ENCODE assay signal across 8 cellular contexts in genomic region chr13:33284916-33285315, GRCh38. TPM values are rescaled to one million over a fixed set of nuclear protein-coding genes. Genes with fewer than 3 reads are reported as not detected.
DNase-seq lines count a peak whose midpoint lies in the region; ATAC-seq and TF ChIP-seq lines count a peak whose summit lies in the region.

No MANE protein-coding gene starts in this region.

- no peak for DNase-seq in activated naive CD4-positive, alpha-beta T cell (lab: John Stamatoyannopoulos, UW)
- DNase-seq in Panc1 (ENCODE audit: low read depth, low spot score) (no peak), esophagus squamous epithelium (lab: John Stamatoyannopoulos, UW) (no peak), neural crest cell (ENCODE audit: low read depth, low spot score) (no peak), NCI-H2107 (lab: John Stamatoyannopoulos, UW) (no peak), NCI-H82 (lab: John Stamatoyannopoulos, UW) (no peak)
- DNase-seq in stimulated activated naive CD4-positive, alpha-beta T cell treated with Interleukin-2 at 50 U/mL for 16 hours (lab: John Stamatoyannopoulos, UW): no peak

- peak overlapping the region; percentile 74 to 88 for H3K4me3 ChIP-seq in Panc1 (ENCODE audit: low read depth in 2 of 2, low read length in 2 of 2)
- H3K4me3 ChIP-seq in esophagus squamous epithelium: peak overlapping the region; percentile 31 to 75 (median 64)

- H3K9me3 ChIP-seq in Panc1 (ENCODE audit: control insufficient read depth, insufficient read depth, low read depth, low read length): no peaks in the 10 kb centered on the region
- H3K9me3 ChIP-seq in esophagus squamous epithelium: no peaks in the 10 kb centered on the region

- H3K36me3 ChIP-seq in Panc1 (ENCODE audit: control insufficient read depth, insufficient read depth, low read length) (no peaks in the 10 kb centered on the region), esophagus squamous epithelium (no peaks in the 10 kb centered on the region)

- peaks cover 40% of the 10 kb centered on the region for H3K27me3 Mint-ChIP-seq in activated naive CD4-positive, alpha-beta T cell treated with anti-CD3 and anti-CD28 coated beads, Interleukin-2, amount 50 U/mL, for 24 hours
- no peaks in the 10 kb centered on the region for H3K27me3 Mint-ChIP-seq in neural crest cell (ENCODE audit: low read depth)

- H3K27me3 ChIP-seq in Panc1 (ENCODE audit: control insufficient read depth, insufficient read depth, low read length): no peaks in the 10 kb centered on the region
- peaks cover 0 to 3% (median 0%) of the 10 kb centered on the region in 4 donors for H3K27me3 ChIP-seq in esophagus squamous epithelium

- H3K27ac Mint-ChIP-seq in activated naive CD4-positive, alpha-beta T cell treated with anti-CD3 and anti-CD28 coated beads, Interleukin-2, amount 50 U/mL, for 24 hours: no peak overlapping the region
- H3K27ac Mint-ChIP-seq in neural crest cell (ENCODE audit: unreplicated experiment): peak overlapping the region; percentile 84

- POLR2A ChIA-PET in Panc1 (lab: Charles Lee): interaction anchor here (0.8 kb wide), 1 partner anchor 64 kb away, joined by 3 read pairs; no protein-coding TSS in a partner anchor

- TF ChIP-seq CTCF in Panc1 (IDR thresholded peaks at IDR 0.05) (no peak), esophagus squamous epithelium (IDR thresholded peaks at IDR 0.05) (no peak), neural crest cell (conservative IDR thresholded peaks at IDR 0.05) (no peak)

- intact Hi-C loops in Panc1 (cut with micrococcal nuclease; ENCODE audit: unreplicated experiment) (no loop called here), esophagus squamous epithelium (cut with DNase I) (no loop called here)

- H3K27ac ChIP-seq in Panc1 (ENCODE audit: low read length) (peak overlapping the region; percentile 90), esophagus squamous epithelium (peak overlapping the region; percentile 71 to 95 (median 92))

- ATAC-seq in Panc1: peak; percentile 13; the same call in 1 of the 2 replicates

- H3K4me1 ChIP-seq in Panc1 (ENCODE audit: control insufficient read depth, insufficient read depth, low read length) (peaks cover 20% of the 10 kb centered on the region), esophagus squamous epithelium (peaks cover 6 to 57% (median 8%) of the 10 kb centered on the region in 3 donors)

- WGBS in esophagus squamous epithelium, 2 donors: 7 to 9% methylated on average over 6 of the region's 6 CpGs

- no peaks in the 10 kb centered on the region for H3K36me3 Mint-ChIP-seq in activated naive CD4-positive, alpha-beta T cell treated with anti-CD3 and anti-CD28 coated beads, Interleukin-2, amount 50 U/mL, for 24 hours
- peaks cover 3% of the 10 kb centered on the region for H3K36me3 Mint-ChIP-seq in neural crest cell (ENCODE audit: low read depth)

- no peak for TF ChIP-seq POLR2A in esophagus squamous epithelium (IDR thresholded peaks at IDR 0.05)

- in situ Hi-C loops in Panc1 (cut with HindIII; ENCODE audit: low pct_unique_long_range_greater_than_20kb, low sequenced_read_pairs): no loop called here

- peak overlapping the region; percentile 71 for H3K4me3 Mint-ChIP-seq in activated naive CD4-positive, alpha-beta T cell treated with anti-CD3 and anti-CD28 coated beads, Interleukin-2, amount 50 U/mL, for 24 hours
- H3K4me3 Mint-ChIP-seq in neural crest cell: peak overlapping the region; percentile 92

- peaks cover 17% of the 10 kb centered on the region for H3K4me1 Mint-ChIP-seq in activated naive CD4-positive, alpha-beta T cell treated with anti-CD3 and anti-CD28 coated beads, Interleukin-2, amount 50 U/mL, for 24 hours
- H3K4me1 Mint-ChIP-seq in neural crest cell: peaks cover 54% of the 10 kb centered on the region

- BruUV-seq in Panc1 (replicated peaks; lab: Mats Ljungman, UMichigan): TSS peak; percentile 88

- no peaks in the 10 kb centered on the region for H3K9me3 Mint-ChIP-seq in activated naive CD4-positive, alpha-beta T cell treated with anti-CD3 and anti-CD28 coated beads, Interleukin-2, amount 50 U/mL, for 24 hours
- no peaks in the 10 kb centered on the region for H3K9me3 Mint-ChIP-seq in neural crest cell

- CTCF ChIA-PET in Panc1 (lab: Charles Lee): no interaction called here

RNA-seq across cellular contexts. Expression of gene STARD13, which starts 0.6 kb away (rescaled TPM):
- total RNA-seq in Panc1 (2021; ENCODE audit: unreplicated experiment) (6.5 TPM), esophagus squamous epithelium (10 to 100 TPM in 1 of 4 donors, 1 to 10 TPM in 3; 1.3 to 18.7 (median 4.4) TPM), neural crest cell (23.6 and 24.2 TPM in 2 replicates)
- 2.8 TPM for polyA plus RNA-seq in Panc1 (2012; ENCODE audit: insufficient read length)
